Comparison of ENCODE assay signal across 8 cellular contexts in genomic region chr9:35258665-35259474, GRCh38.
A peak's percentile ranks its signal among the peaks of the same experiment; 100 is the strongest.
DNase-seq lines count a peak whose midpoint lies in the region; ATAC-seq, FAIRE-seq and TF ChIP-seq lines count a peak whose summit lies in the region.

No MANE protein-coding gene starts in this region.

- H3K4me1 ChIP-seq in KMS-11 (ENCODE audit: low read depth, poor library complexity, severe bottlenecking): peaks cover 4% of the 10 kb centered on the region

- H3K9me3 Mint-ChIP-seq in activated naive CD8-positive, alpha-beta T cell treated with anti-CD3 and anti-CD28 coated beads, Interleukin-2, amount 50 U/mL, for 24 hours: no peaks in the 10 kb centered on the region

- no peak overlapping the region for H3K27ac Mint-ChIP-seq in activated naive CD8-positive, alpha-beta T cell treated with anti-CD3 and anti-CD28 coated beads, Interleukin-2, amount 50 U/mL, for 24 hours

- H2AFZ ChIP-seq in KMS-11 (ENCODE audit: low read depth): no peak overlapping the region

- peak; percentile 63 for ATAC-seq in activated naive CD8-positive, alpha-beta T cell treated with anti-CD3 and anti-CD28 coated beads, Interleukin-2, amount 50 U/mL, for 24 hours
- ATAC-seq in Right ventricle myocardium superior (ENCODE audit: poor library complexity) (peak; percentile 79), GM21447 (IDR thresholded peaks at IDR 0.05; ENCODE audit: unreplicated experiment) (no peak), HG02973 (IDR thresholded peaks at IDR 0.05; ENCODE audit: unreplicated experiment) (no peak)

- H3K27ac ChIP-seq in KMS-11: no peak overlapping the region

- H3K4me1 Mint-ChIP-seq in activated naive CD8-positive, alpha-beta T cell treated with anti-CD3 and anti-CD28 coated beads, Interleukin-2, amount 50 U/mL, for 24 hours: no peaks in the 10 kb centered on the region

- no peaks in the 10 kb centered on the region for H3K27me3 Mint-ChIP-seq in activated naive CD8-positive, alpha-beta T cell treated with anti-CD3 and anti-CD28 coated beads, Interleukin-2, amount 50 U/mL, for 24 hours

- no peaks in the 10 kb centered on the region for H4K20me1 ChIP-seq in KMS-11 (ENCODE audit: insufficient read depth)

- H3K4me2 ChIP-seq in KMS-11: no peak overlapping the region

- H3K27me3 ChIP-seq in KMS-11 (ENCODE audit: insufficient read depth, low read depth): no peaks in the 10 kb centered on the region

- DNase-seq in D721Med (ENCODE audit: insufficient read length, low spot score) (no peak), RPMI8226 (peak; percentile 50), Right ventricle myocardium superior (peak; percentile 79), pons (ENCODE audit: low spot score) (peak; percentile 95)
- peak; percentile 34 for DNase-seq in activated naive CD8-positive, alpha-beta T cell treated with anti-CD3 and anti-CD28 coated beads, Interleukin-2, amount 50 U/mL, for 24 hours

- no peak overlapping the region for H3K4me3 ChIP-seq in KMS-11 (IDR thresholded peaks at IDR 0.05; ENCODE audit: insufficient read depth, low read depth, low read length)

- no peak overlapping the region for H3K9ac ChIP-seq in KMS-11

- no peaks in the 10 kb centered on the region for H3K36me3 ChIP-seq in KMS-11 (ENCODE audit: insufficient read depth)

- H3K79me2 ChIP-seq in KMS-11 (ENCODE audit: insufficient read depth, low read depth): no peaks in the 10 kb centered on the region

- no peak overlapping the region for H3K4me3 Mint-ChIP-seq in activated naive CD8-positive, alpha-beta T cell treated with anti-CD3 and anti-CD28 coated beads, Interleukin-2, amount 50 U/mL, for 24 hours

- H3K36me3 Mint-ChIP-seq in activated naive CD8-positive, alpha-beta T cell treated with anti-CD3 and anti-CD28 coated beads, Interleukin-2, amount 50 U/mL, for 24 hours (ENCODE audit: low read depth): no peaks in the 10 kb centered on the region

- TF ChIP-seq CTCF in D721Med (IDR thresholded peaks at IDR 0.05; ENCODE audit: insufficient read depth, missing control alignments): peak; percentile 63
- TF ChIP-seq CTCF in KMS-11 (conservative IDR thresholded peaks at IDR 0.05; ENCODE audit: low read depth, low read length): peak; percentile 66

- intact Hi-C loops in Right ventricle myocardium superior (cut with DNase I): loop anchor here (5.0 to 10.0 kb wide), 2 partner anchors 94 to 142 kb away; partner anchors contain the start of genes ATOSB and UNC13B

- FAIRE-seq in D721Med (lab: Jason Lieb, UNC): no peak

Comparison
In these comparisons a context has a peak if more than half of its experiments do, and no peak if none do; other contexts are left out.
1. ATAC-seq: peak in activated naive CD8-positive, alpha-beta T cell treated with anti-CD3 and anti-CD28 coated beads, Interleukin-2, amount 50 U/mL, for 24 hours (single experiment) and Right ventricle myocardium superior (single experiment); none in GM21447 (single experiment) and HG02973 (single experiment).